Comparison of ENCODE assay signal across 8 cellular contexts in genomic region chr4:184649971-184650855, GRCh38. TPM values are rescaled to one million over a fixed set of nuclear protein-coding genes. Genes with fewer than 3 reads are reported as not detected.
A peak's percentile ranks its signal among the peaks of the same experiment; 100 is the strongest.
DNase-seq lines count a peak whose midpoint lies in the region; ATAC-seq, FAIRE-seq and TF ChIP-seq lines count a peak whose summit lies in the region.

No MANE protein-coding gene starts in this region.

- H3K27ac Mint-ChIP-seq in central memory CD8-positive, alpha-beta T cell (ENCODE audit: low read depth), result peak overlapping the region; percentile 94

- H3K79me2 ChIP-seq in ACC112 (ENCODE audit: control insufficient read depth, insufficient read depth, low read length, unreplicated experiment) (peaks cover 49% of the 10 kb centered on the region), OCI-LY7 (ENCODE audit: insufficient read depth, low read depth, low read length) (peaks cover 47% of the 10 kb centered on the region)

- peak overlapping the region; percentile 95 for H2AFZ ChIP-seq in ACC112 (ENCODE audit: low read length, unreplicated experiment)
- H2AFZ ChIP-seq in OCI-LY7 (ENCODE audit: low read length), result peak overlapping the region; percentile 68

- ATAC-seq in HG02852 (IDR thresholded peaks at IDR 0.05; ENCODE audit: unreplicated experiment), result peak; percentile 11
- peak; percentile 2 for ATAC-seq in central memory CD8-positive, alpha-beta T cell (replicated peaks; ENCODE audit: extremely low read depth, poor library complexity, severe bottlenecking)
- no peak for ATAC-seq in lung (ENCODE audit: insufficient read depth, low FRiP score)

- peak overlapping the region; percentile 79 for H3K4me2 ChIP-seq in OCI-LY7 (ENCODE audit: low read length)

- 34% methylated on average over 21 of the region's 21 CpGs for WGBS in lung, 2 donors

- peaks cover 17% of the 10 kb centered on the region for H4K20me1 ChIP-seq in OCI-LY7 (ENCODE audit: insufficient read depth, low read length)

- TF ChIP-seq CTCF in OCI-LY7 (conservative IDR thresholded peaks at IDR 0.05; ENCODE audit: low read length) (no peak), lung (IDR thresholded peaks at IDR 0.05; ENCODE audit: control extremely low read depth, extremely low read depth) (no peak), tibial artery (IDR thresholded peaks at IDR 0.05) (no peak)

- H3K36me3 ChIP-seq in ACC112 (ENCODE audit: insufficient read depth, low read length), result no peaks in the 10 kb centered on the region
- H3K36me3 ChIP-seq in OCI-LY7 (ENCODE audit: insufficient read depth, low read length), result peaks cover 28% of the 10 kb centered on the region
- peaks cover 0 to 2% of the 10 kb centered on the region in 2 donors for H3K36me3 ChIP-seq in lung (ENCODE audit: control insufficient read depth in 2 of 2, insufficient read depth in 2 of 2, low read length in 2 of 2)
- H3K36me3 ChIP-seq in tibial artery, result no peaks in the 10 kb centered on the region

- peaks cover 30% of the 10 kb centered on the region for H3K4me1 ChIP-seq in ACC112 (ENCODE audit: control insufficient read depth, insufficient read depth, low read length, unreplicated experiment)
- peaks cover 36% of the 10 kb centered on the region for H3K4me1 ChIP-seq in OCI-LY7 (ENCODE audit: insufficient read depth, low read length, poor library complexity, severe bottlenecking)
- H3K4me1 ChIP-seq in lung (ENCODE audit: control insufficient read depth in 2 of 2, insufficient read depth in 2 of 2, low read length in 2 of 2), result peaks cover 0 to 22% of the 10 kb centered on the region in 2 donors
- peaks cover 0 to 37% (median 22%) of the 10 kb centered on the region in 4 donors for H3K4me1 ChIP-seq in tibial artery

- POLR2A ChIA-PET in OCI-LY7 (lab: Charles Lee), result interaction anchor here (0.5 to 1.9 kb wide), 18 partner anchors 10 to 1079 kb away, joined by 3 to 18 read pairs (median 3); partner anchors contain the start of gene CENPU

- peaks cover 18% of the 10 kb centered on the region for H3K36me3 Mint-ChIP-seq in central memory CD8-positive, alpha-beta T cell (ENCODE audit: insufficient read depth)

- H3K4me3 ChIP-seq in ACC112 (ENCODE audit: low read depth, low read length) (peak overlapping the region; percentile 97), OCI-LY7 (ENCODE audit: low read depth, low read length, poor library complexity, severe bottlenecking) (peak overlapping the region; percentile 93), lung (peak overlapping the region; percentile 89), tibial artery (peak overlapping the region; percentile 92 to 93)

- BruUV-seq in OCI-LY7 (replicated peaks; lab: Mats Ljungman, UMichigan), result TSS peak; percentile 95

- no peaks in the 10 kb centered on the region for H3K9me3 Mint-ChIP-seq in central memory CD8-positive, alpha-beta T cell

- FAIRE-seq in G401.6 (lab: Jason Lieb, UNC), result peak; percentile 50

- no peaks in the 10 kb centered on the region for H3K9me2 ChIP-seq in OCI-LY7 (ENCODE audit: insufficient read depth, low read length)

- H3K27me3 ChIP-seq in ACC112 (ENCODE audit: insufficient read depth, low read length) (no peaks in the 10 kb centered on the region), lung (ENCODE audit: control insufficient read depth, insufficient read depth) (no peaks in the 10 kb centered on the region), tibial artery (no peaks in the 10 kb centered on the region)

- DNase-seq in OCI-LY7 (ENCODE audit: low spot score) (peak; percentile 27), lung (ENCODE audit: low spot score) (no peak), tibial artery (peak in 1 of 2 donors; percentile 32), OCI-M2 (lab: John Stamatoyannopoulos, UW; ENCODE audit: unreplicated experiment) (no peak)
- DNase-seq in central memory CD8-positive, alpha-beta T cell (ENCODE audit: low spot score in 2 of 2), result no peak

- CTCF ChIA-PET in OCI-LY7 (lab: Charles Lee; ENCODE audit: unreplicated experiment), result interaction anchor here (0.6 kb wide), 9 partner anchors 22 to 666 kb away, joined by 3 to 7 read pairs (median 4); no protein-coding TSS in a partner anchor

- H3K27me3 Mint-ChIP-seq in central memory CD8-positive, alpha-beta T cell, result no peaks in the 10 kb centered on the region

- H3K9me3 ChIP-seq in OCI-LY7 (ENCODE audit: low read length) (no peaks in the 10 kb centered on the region), lung (ENCODE audit: control insufficient read depth in 2 of 2, insufficient read depth in 1 of 2, low read length in 1 of 2) (no peaks in the 10 kb centered on the region), tibial artery (no peaks in the 10 kb centered on the region)

- intact Hi-C loops in OCI-LY7 (cut with micrococcal nuclease; ENCODE audit: unreplicated experiment) (loop anchor here (1.0 to 10.0 kb wide), 10 partner anchors 84 to 1542 kb away; partner anchors contain the start of genes CDKN2AIP, CENPU, CYP4V2 and IRF2), tibial artery (cut with DNase I; ENCODE audit: low total_unique reads) (loop anchor here (5.0 to 10.0 kb wide), 5 partner anchors 82 to 1735 kb away; partner anchors contain the start of genes ACSL1, CENPU, DCTD and IRF2)

- H3K4me3 Mint-ChIP-seq in central memory CD8-positive, alpha-beta T cell, result peak overlapping the region; percentile 95

- peaks cover 56% of the 10 kb centered on the region for H3K4me1 Mint-ChIP-seq in central memory CD8-positive, alpha-beta T cell

- H3K27ac ChIP-seq in ACC112 (ENCODE audit: low read depth, low read length) (peak overlapping the region; percentile 84), OCI-LY7 (ENCODE audit: low read depth, low read length, poor library complexity, severe bottlenecking) (peak overlapping the region; percentile 44), lung (ENCODE audit: low read depth in 1 of 2, low read length in 1 of 2) (peak overlapping the region; percentile 84 to 94), tibial artery (peak overlapping the region; percentile 99)

RNA-seq across cellular contexts. Expression of gene PRIMPOL, which starts 0.7 kb away (rescaled TPM):
- total RNA-seq in OCI-LY7 (2014; rRNA removed; shearing (Covaris generic)), result 8.8 and 9.2 TPM in 2 replicates
- total RNA-seq in OCI-LY7 (2022) (19.3 and 23.4 TPM in 2 replicates), lung (10 to 100 TPM; 11.3 to 43.4 TPM)
- 10 to 100 TPM in 1 of 2 donors, 1 to 10 TPM in 1; 7.3 to 27.5 TPM for polyA plus RNA-seq in lung

RNA-seq across cellular contexts. Expression of gene CASP3, which starts 1.0 kb away (rescaled TPM):
- total RNA-seq in OCI-LY7 (2014; rRNA removed; shearing (Covaris generic)), result 25.8 and 29.5 TPM in 2 replicates
- total RNA-seq in OCI-LY7 (2022), result 39.2 and 44.7 TPM in 2 replicates
- total RNA-seq in lung, result 10 to 100 TPM; 14.4 to 30.4 TPM
- polyA plus RNA-seq in lung, result 10 to 100 TPM in 1 of 2 donors, 1 to 10 TPM in 1; 9.3 to 19.0 TPM

Comparison
In these comparisons a context has a peak if more than half of its experiments do, and no peak if none do; other contexts are left out.
1. H3K27ac ChIP-seq: peak in every context shown above with its lines; median percentile 99 in tibial artery; 89 in lung; 84 in ACC112; 44 in OCI-LY7.